8 cellular contexts compared by ENCODE assay signal in the genomic region with DNA sequence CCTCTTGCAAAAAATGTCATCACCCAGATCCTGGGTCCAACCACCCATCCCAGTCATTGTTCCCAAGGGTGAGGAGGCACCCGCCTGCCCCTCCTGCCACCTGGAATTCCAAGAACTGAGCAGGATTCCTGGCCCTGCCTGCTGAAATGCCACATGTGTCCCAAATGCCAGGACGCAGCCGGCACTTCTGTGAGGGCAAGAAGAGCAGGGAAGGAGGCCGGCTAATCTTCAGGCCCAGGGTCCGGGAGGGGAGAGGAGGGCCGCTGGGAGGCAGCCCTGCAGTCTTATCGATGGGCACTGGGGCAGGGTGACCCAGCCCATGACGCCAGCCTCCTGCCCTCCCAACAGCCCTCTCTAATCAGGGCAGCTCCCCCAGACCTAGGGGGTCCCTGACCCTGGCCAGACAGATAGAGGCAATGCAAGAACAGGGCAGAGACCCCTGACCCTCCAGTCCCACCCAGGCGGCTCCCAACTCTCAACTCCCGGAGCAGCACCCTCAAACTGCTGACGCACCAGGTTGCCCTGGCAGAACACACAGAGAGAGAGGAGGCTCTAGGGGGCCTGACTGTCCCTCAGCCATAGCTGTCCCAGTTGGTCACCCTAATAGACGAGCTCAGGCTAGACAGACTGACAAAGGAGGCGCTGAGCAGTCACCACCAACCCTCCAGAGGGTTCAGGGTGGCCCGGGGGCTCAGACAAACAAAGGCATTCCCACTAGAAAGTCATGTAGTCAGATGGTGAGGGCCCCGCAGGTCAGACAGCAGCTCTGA. TPM values are rescaled to one million over a fixed set of nuclear protein-coding genes. Genes with fewer than 3 reads are reported as not detected.
DNase-seq lines count a peak whose midpoint lies in the region; ATAC-seq and TF ChIP-seq lines count a peak whose summit lies in the region.

No MANE protein-coding gene starts in this region.

- TF ChIP-seq CTCF in DOHH2 (IDR thresholded peaks at IDR 0.05; ENCODE audit: low read depth, low read length, poor library complexity, severe bottlenecking), result no peak
- TF ChIP-seq CTCF in Peyer's patch (IDR thresholded peaks at IDR 0.05), result no peak
- TF ChIP-seq CTCF in psoas muscle (IDR thresholded peaks at IDR 0.05), result no peak

- H3K9me2 ChIP-seq in DOHH2 (replicated peaks; ENCODE audit: control insufficient read depth, low read length), result no peaks in the 10 kb centered on the region

- ATAC-seq in psoas muscle, result no peak

- no peaks in the 10 kb centered on the region for H3K27me3 ChIP-seq in DOHH2 (ENCODE audit: control insufficient read depth, low read length)
- H3K27me3 ChIP-seq in Peyer's patch, result no peaks in the 10 kb centered on the region
- H3K27me3 ChIP-seq in esophagus (ENCODE audit: control insufficient read depth in 1 of 2, insufficient read depth in 2 of 2, low read length in 2 of 2), result no peaks in the 10 kb centered on the region
- H3K27me3 ChIP-seq in psoas muscle (ENCODE audit: insufficient read depth in 3 of 3, low read length in 2 of 3), result no peaks in the 10 kb centered on the region

- peak overlapping the region; percentile 97 for H3K4me3 ChIP-seq in DOHH2 (ENCODE audit: low read length)
- H3K4me3 ChIP-seq in Peyer's patch, result peak overlapping the region; percentile 87 to 100 (median 96)
- H3K4me3 ChIP-seq in esophagus (ENCODE audit: low read depth in 1 of 2, low read length in 2 of 2), result peak overlapping the region; percentile 83 to 95
- peak overlapping the region; percentile 75 for H3K4me3 ChIP-seq in psoas muscle

- peak overlapping the region; percentile 95 for H3K4me2 ChIP-seq in DOHH2 (ENCODE audit: low read length)

- H3K36me3 ChIP-seq in DOHH2 (ENCODE audit: control insufficient read depth, low read length) (peaks cover 9% of the 10 kb centered on the region; the same call in 1 of the 2 replicates), Peyer's patch (peaks cover 0 to 2% (median 0%) of the 10 kb centered on the region in 3 donors), esophagus (ENCODE audit: control insufficient read depth in 2 of 2, insufficient read depth in 2 of 2, low read length in 1 of 2) (no peaks in the 10 kb centered on the region), psoas muscle (ENCODE audit: insufficient read depth in 1 of 2, low read depth in 1 of 2) (peaks cover 0 to 3% of the 10 kb centered on the region in 2 donors)

- H3K9me3 ChIP-seq in DOHH2 (ENCODE audit: control insufficient read depth, insufficient read depth, low read length) (no peaks in the 10 kb centered on the region), Peyer's patch (no peaks in the 10 kb centered on the region), esophagus (ENCODE audit: control insufficient read depth in 2 of 2, insufficient read depth in 1 of 2, low read depth in 1 of 2, low read length in 1 of 2) (no peaks in the 10 kb centered on the region), psoas muscle (no peaks in the 10 kb centered on the region)

- H3K27ac ChIP-seq in DOHH2 (ENCODE audit: low read depth, low read length) (peak overlapping the region; percentile 27; the same call in 1 of the 2 replicates), Peyer's patch (peak overlapping the region in 3 of 4 donors; percentile 18 to 90 (median 86)), esophagus (ENCODE audit: low read depth in 2 of 2, low read length in 1 of 2) (no peak overlapping the region), psoas muscle (no peak overlapping the region)

- TF ChIP-seq POLR2A in Peyer's patch (IDR thresholded peaks at IDR 0.05), result no peak

- H3K4me1 ChIP-seq in DOHH2 (ENCODE audit: control insufficient read depth, low read length), result peaks cover 67% of the 10 kb centered on the region
- peaks cover 4 to 50% (median 25%) of the 10 kb centered on the region in 4 donors for H3K4me1 ChIP-seq in Peyer's patch
- H3K4me1 ChIP-seq in esophagus (ENCODE audit: control insufficient read depth in 2 of 2, insufficient read depth in 2 of 2, low read length in 1 of 2), result peaks cover 3 to 13% of the 10 kb centered on the region in 2 donors
- H3K4me1 ChIP-seq in psoas muscle, result peaks cover 8% of the 10 kb centered on the region

- intact Hi-C loops in psoas muscle (cut with DNase I), result loop anchor here in 1 of 2 donors (2.0 to 10.0 kb wide), 2 partner anchors 73 to 149 kb away; partner anchors contain the start of genes PIP5K1C and TJP3

- H4K20me1 ChIP-seq in DOHH2 (ENCODE audit: control insufficient read depth, insufficient read depth, low read depth, low read length), result no peaks in the 10 kb centered on the region; the same call in 1 of the 2 replicates

- peaks cover 55% of the 10 kb centered on the region for H3K79me2 ChIP-seq in DOHH2 (ENCODE audit: control insufficient read depth, low read length)

- peaks cover 17% of the 10 kb centered on the region for H3F3A ChIP-seq in DOHH2 (ENCODE audit: control insufficient read depth, insufficient read depth)

- no peak for DNase-seq in Peyer's patch
- DNase-seq in psoas muscle, result no peak
- no peak for DNase-seq in NCI-H1694 (lab: John Stamatoyannopoulos, UW)
- no peak for DNase-seq in NCI-H748 treated with DMSO at 0.1 percent for 48 hours (lab: John Stamatoyannopoulos, UW)
- DNase-seq in NCI-H526 treated with DMSO at 0.1 percent for 48 hours (lab: John Stamatoyannopoulos, UW), result no peak
- no peak for DNase-seq in amygdala (lab: John Stamatoyannopoulos, UW)

- WGBS in esophagus, 2 donors, result 74 to 75% methylated on average over 15 of the region's 15 CpGs
- WGBS in psoas muscle, 3 donors, result 73 to 79% (median 74%) methylated on average over 14 to 15 of the region's 15 CpGs

RNA-seq across cellular contexts. Expression of gene MFSD12, which starts 1.5 kb away (rescaled TPM):
- total RNA-seq in Peyer's patch, result 100 to 1,000 TPM in 2 of 4 donors, 10 to 100 TPM in 2; 76.5 to 146 (median 104) TPM
- 10 to 100 TPM; 26.8 to 27.5 TPM for polyA plus RNA-seq in esophagus
- total RNA-seq in psoas muscle, result 10 to 100 TPM; 16.3 to 25.2 (median 21.5) TPM
- polyA plus RNA-seq in psoas muscle, result 10 to 100 TPM; 25.6 to 46.6 (median 33.8) TPM

RNA-seq across cellular contexts. Expression of gene TEKTIP1, which starts 16.9 kb away (rescaled TPM):
- 10 to 100 TPM in 1 of 4 donors, 1 to 10 TPM in 2, not detected in 1; 1.8 to 11.1 (median 2.4) TPM for total RNA-seq in Peyer's patch
- under 1 TPM; 0.08 to 0.41 TPM for polyA plus RNA-seq in esophagus
- 1 to 10 TPM in 1 of 4 donors, under 1 TPM in 1, not detected in 2; 0.44 to 1.0 TPM for total RNA-seq in psoas muscle
- not detected for polyA plus RNA-seq in psoas muscle

RNA-seq across cellular contexts. Expression of gene HMG20B, which starts 16.9 kb away (rescaled TPM):
- total RNA-seq in Peyer's patch (100 to 1,000 TPM in 2 of 4 donors, 10 to 100 TPM in 2; 70.4 to 236 (median 117) TPM), psoas muscle (10 to 100 TPM; 14.3 to 27.2 (median 24.5) TPM)
- polyA plus RNA-seq in esophagus (10 to 100 TPM; 62.1 to 68.4 TPM), psoas muscle (10 to 100 TPM; 21.4 to 25.2 (median 24.7) TPM)

RNA-seq across cellular contexts. Expression of gene GIPC3, which starts 29.4 kb away (rescaled TPM):
- total RNA-seq in Peyer's patch, result 1 to 10 TPM in 2 of 4 donors, under 1 TPM in 2; 0.13 to 5.8 (median 0.70) TPM
- polyA plus RNA-seq in esophagus, result under 1 TPM; 0.53 to 0.57 TPM
- total RNA-seq in psoas muscle, result 1 to 10 TPM in 1 of 4 donors, under 1 TPM in 3; 0.30 to 1.1 (median 0.55) TPM
- under 1 TPM; 0.32 to 0.45 (median 0.33) TPM for polyA plus RNA-seq in psoas muscle

RNA-seq across cellular contexts. Expression of gene FZR1, which starts 49.7 kb away (rescaled TPM):
- total RNA-seq in Peyer's patch (10 to 100 TPM; 24.8 to 75.1 (median 38.7) TPM), psoas muscle (10 to 100 TPM; 24.3 to 25.8 (median 25.1) TPM)
- polyA plus RNA-seq in esophagus (10 to 100 TPM; 23.0 to 28.0 TPM), psoas muscle (10 to 100 TPM; 12.8 to 20.3 (median 13.7) TPM)

Comparison
In these comparisons a context has a peak if more than half of its experiments do, and no peak if none do; other contexts are left out.
1. H3K27ac ChIP-seq: peak in DOHH2 (single experiment) and Peyer's patch (3 of 4); none in esophagus (0 of 2) and psoas muscle (single experiment).
2. Peak in every context shown above with its lines, with median percentiles within 50 percentile points of each other: H3K4me3 ChIP-seq.